Comparison of ENCODE assay signal across 9 cellular contexts in genomic region chr2:47225061-47225783, GRCh38. TPM values are rescaled to one million over a fixed set of nuclear protein-coding genes. Genes with fewer than 3 reads are reported as not detected.
DNase-seq lines count a peak whose midpoint lies in the region; FAIRE-seq and TF ChIP-seq lines count a peak whose summit lies in the region.
"Had no signal": no experiment of that assay in that cellular context is flagged by ENCODE, and none has a peak within 500 bp of the region (broad histone marks: within the 10 kb centered on the region; RNA-seq: fewer than 3 reads in every experiment).

No MANE protein-coding gene starts in this region.

- no peak for TF ChIP-seq POLR2A in adrenal gland (IDR thresholded peaks at IDR 0.05)

- FAIRE-seq in keratinocyte (lab: Jason Lieb, UNC): no peak
- FAIRE-seq: A204.1 had no signal

- no peak overlapping the region for H2AFZ ChIP-seq in keratinocyte (ENCODE audit: control insufficient read depth, low read length)

- no peaks in the 10 kb centered on the region for H4K20me1 ChIP-seq in keratinocyte (ENCODE audit: control insufficient read depth, extremely low read depth, insufficient read depth, low read length)

- peak overlapping the region in 3 of 5 donors; percentile 57 to 69 (median 63) for H3K27ac ChIP-seq in adrenal gland
- H3K27ac ChIP-seq in keratinocyte (ENCODE audit: control insufficient read depth, insufficient read depth, low read length): no peak overlapping the region
- H3K27ac ChIP-seq in dorsolateral prefrontal cortex: no peak overlapping the region

- intact Hi-C loops in adrenal gland (cut with DNase I): no loop called here
- intact Hi-C loops in dorsolateral prefrontal cortex (cut with DNase I): no loop called here

- no peak overlapping the region for H3K9ac ChIP-seq in keratinocyte (ENCODE audit: control insufficient read depth, extremely low read depth, insufficient read depth, low read length)

- H3K9me3 ChIP-seq in adrenal gland (replicated peaks in 1 of 3) (no peaks in the 10 kb centered on the region), keratinocyte (ENCODE audit: control insufficient read depth, low read depth, low read length) (no peaks in the 10 kb centered on the region)

- H3K36me3 ChIP-seq in adrenal gland (replicated peaks in 1 of 2) (no peaks in the 10 kb centered on the region), keratinocyte (ENCODE audit: control insufficient read depth in 2 of 2, extremely low read depth in 1 of 2, insufficient read depth in 2 of 2, low read length in 2 of 2) (no peaks in the 10 kb centered on the region)

- H3K4me3 ChIP-seq in adrenal gland (no peak overlapping the region), keratinocyte (ENCODE audit: control insufficient read depth in 2 of 3, extremely low read depth in 1 of 3, insufficient read depth in 2 of 3, low read depth in 1 of 3, low read length in 3 of 3) (no peak overlapping the region), dorsolateral prefrontal cortex (no peak overlapping the region)

- H3K9me1 ChIP-seq in keratinocyte (ENCODE audit: control insufficient read depth, extremely low read depth, insufficient read depth, low read length): no peaks in the 10 kb centered on the region

- no peaks in the 10 kb centered on the region for H3K79me2 ChIP-seq in keratinocyte (ENCODE audit: control insufficient read depth, insufficient read depth, low read length)

- dilution Hi-C loops in keratinocyte (cut with MboI; ENCODE audit: extremely low pct_ligation_motif_present, low sequenced_read_pairs): no loop called here

- DNase-seq in NCI-H2081 (lab: John Stamatoyannopoulos, UW) (peak; percentile 36 to 64), NCI-H2081 treated with DMSO at 0.1 percent for 48 hours (lab: John Stamatoyannopoulos, UW) (no peak), adrenal gland (peak; percentile 66 to 92 (median 87)), keratinocyte (ENCODE audit: low read depth, low spot score) (peak; percentile 4), dorsolateral prefrontal cortex (no peak), inferior parietal cortex (ENCODE audit: extremely low spot score) (no peak), OCI-M1 (lab: John Stamatoyannopoulos, UW) (no peak)
- no peak for DNase-seq in stimulated activated CD4-positive, alpha-beta T cell treated with anti-CD3 and anti-CD28 coated beads, Interleukin-2, amount 100 ng/mL, for 48 hours

- 37 to 62% (median 59%) methylated on average over 6 to 8 of the region's 8 CpGs for WGBS in adrenal gland, 4 donors

- H3K4me1 ChIP-seq in adrenal gland (replicated peaks in 1 of 2) (peaks cover 15 to 28% of the 10 kb centered on the region in 2 donors), keratinocyte (ENCODE audit: control insufficient read depth, extremely low read depth, insufficient read depth, low read length) (no peaks in the 10 kb centered on the region)

- H3K4me2 ChIP-seq in keratinocyte (ENCODE audit: control insufficient read depth, extremely low read depth, insufficient read depth, low read depth, low read length): no peak overlapping the region

- no peaks in the 10 kb centered on the region for H3K27me3 ChIP-seq in adrenal gland
- no peaks in the 10 kb centered on the region for H3K27me3 ChIP-seq in keratinocyte (ENCODE audit: control insufficient read depth, extremely low read depth, insufficient read depth, low read length)
- no peaks in the 10 kb centered on the region for H3K27me3 ChIP-seq in dorsolateral prefrontal cortex

- TF ChIP-seq CTCF in adrenal gland (IDR thresholded peaks at IDR 0.05): no peak
- no peak for TF ChIP-seq CTCF in keratinocyte (optimal IDR thresholded peaks at IDR 0.05 in 1 of 3, IDR thresholded peaks at IDR 0.05 in 1 of 3, conservative IDR thresholded peaks at IDR 0.05 in 1 of 3; ENCODE audit: extremely low read depth in 1 of 3, insufficient read depth in 2 of 3, low read length in 3 of 3)
- no peak for TF ChIP-seq CTCF in dorsolateral prefrontal cortex (IDR thresholded peaks at IDR 0.05 in 54 of 56, conservative IDR thresholded peaks at IDR 0.05 in 2 of 56; ENCODE audit: low read depth in 1 of 56, partially characterized antibody in 56 of 56)

RNA-seq across cellular contexts. Expression of gene CALM2, which starts 48.9 kb away (rescaled TPM):
- total RNA-seq in adrenal gland (100 to 1,000 TPM; 454 to 751 (median 594) TPM), dorsolateral prefrontal cortex (1,000 to 10,000 TPM in 105 of 120 experiments, 100 to 1,000 TPM in 15; 591 to 1,720 (median 1,301) TPM)
- polyA plus RNA-seq in adrenal gland (1,000 to 10,000 TPM in 1 of 3 donors, 100 to 1,000 TPM in 2; 452 to 1,243 (median 521) TPM), keratinocyte (363 to 762 TPM (median 668 TPM) in 3 replicates)
- 1,423 TPM for polyA plus RNA-seq in keratinocyte (2011; ENCODE audit: low read depth)
- 571 and 866 TPM in 2 replicates for polyA plus RNA-seq in keratinocyte (2011; cell fraction: cytosol; rRNA removed)
- 235 and 430 TPM in 2 replicates for polyA plus RNA-seq in keratinocyte (2011; cell fraction: nucleus; rRNA removed)
- 468 and 705 TPM in 2 replicates for polyA plus RNA-seq in keratinocyte (2012; ENCODE audit: low replicate concordance)
- polyA minus RNA-seq in keratinocyte: 31.4 to 266 TPM (median 101 TPM) in 3 replicates
- 158 TPM for polyA minus RNA-seq in keratinocyte (2011; cell fraction: cytosol; rRNA and poly(A)+ RNA removed)
- polyA minus RNA-seq in keratinocyte (2011; cell fraction: nucleus; rRNA and poly(A)+ RNA removed): 48.5 and 107 TPM in 2 replicates

Comparison
In these comparisons a context has a peak if more than half of its experiments do, and no peak if none do; other contexts are left out.
1. DNase-seq: peak in NCI-H2081 (2 of 2), adrenal gland (7 of 7) and keratinocyte (single experiment); none in NCI-H2081 treated with DMSO at 0.1 percent for 48 hours (single experiment), dorsolateral prefrontal cortex (0 of 10), stimulated activated CD4-positive, alpha-beta T cell treated with anti-CD3 and anti-CD28 coated beads, Interleukin-2, amount 100 ng/mL, for 48 hours (0 of 2), inferior parietal cortex (single experiment) and OCI-M1 (single experiment).
2. H3K27ac ChIP-seq: peak in adrenal gland (3 of 5); none in keratinocyte (single experiment) and dorsolateral prefrontal cortex (0 of 59).